In the genomic region with DNA sequence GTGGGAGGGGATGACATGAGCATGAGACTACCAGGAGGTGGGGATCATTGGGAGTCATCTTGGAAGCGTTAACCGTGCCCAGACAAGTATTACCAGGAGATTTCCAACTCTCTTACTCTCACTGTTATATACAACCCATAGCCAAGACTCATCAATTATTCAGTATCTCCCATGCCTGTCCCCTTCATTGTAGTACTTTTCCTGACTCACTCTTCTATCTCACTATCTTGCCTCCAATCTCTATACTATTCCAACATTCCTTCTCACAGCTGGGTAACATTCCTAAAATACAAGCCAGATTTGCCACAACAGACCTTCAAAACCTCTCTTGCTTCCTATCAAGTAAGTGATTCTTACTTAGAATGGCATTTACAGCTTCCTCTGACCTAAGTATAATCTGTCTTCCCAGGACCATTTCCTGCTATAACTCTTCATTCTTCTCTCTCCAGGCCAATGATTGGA, we compare ENCODE assay signal across 15 cellular contexts.
DNase-seq lines count a peak whose midpoint lies in the region; ATAC-seq and TF ChIP-seq lines count a peak whose summit lies in the region.
"Had no signal": no experiment of that assay in that cellular context is flagged by ENCODE, and none has a peak within 500 bp of the region (broad histone marks: within the 10 kb centered on the region; RNA-seq: fewer than 3 reads in every experiment).

No MANE protein-coding gene starts in this region.

- no TSS peak for BruUV-seq in OCI-LY7 (replicated peaks; lab: Mats Ljungman, UMichigan)

- peak overlapping the region; percentile 71 for H3K4me2 ChIP-seq in SK-N-SH
- no peak overlapping the region for H3K4me2 ChIP-seq in OCI-LY7 (ENCODE audit: low read length)
- H3K4me2 ChIP-seq: hepatocyte had no signal

- H2AFZ ChIP-seq in SK-N-SH (ENCODE audit: low read depth) (no peak overlapping the region), OCI-LY7 (ENCODE audit: low read length) (no peak overlapping the region)
- H2AFZ ChIP-seq: hepatocyte had no signal

- peak; percentile 70 to 99 for TF ChIP-seq EP300 in SK-N-SH (IDR thresholded peaks at IDR 0.05; ENCODE audit: borderline replicate concordance in 1 of 2, low read depth in 1 of 2, low read length in 1 of 2)

- H3K9me3 ChIP-seq in SK-N-SH (no peaks in the 10 kb centered on the region), OCI-LY7 (ENCODE audit: low read length) (no peaks in the 10 kb centered on the region)
- H3K9me3 ChIP-seq: tibial artery had no signal

- CTCF ChIA-PET in SK-N-SH (lab: Yijun Ruan, JAX) (no interaction called here), OCI-LY7 (lab: Charles Lee; ENCODE audit: unreplicated experiment) (no interaction called here)

- H3K9ac ChIP-seq in SK-N-SH: peak overlapping the region; percentile 43; the same call in 1 of the 2 replicates

- no peaks in the 10 kb centered on the region for H3K79me2 ChIP-seq in SK-N-SH (ENCODE audit: insufficient read depth)
- H3K79me2 ChIP-seq in OCI-LY7 (ENCODE audit: insufficient read depth, low read depth, low read length): no peaks in the 10 kb centered on the region
- H3K79me2 ChIP-seq: hepatocyte had no signal

- intact Hi-C loops in OCI-LY7 (cut with micrococcal nuclease; ENCODE audit: unreplicated experiment): no loop called here

- H3F3A ChIP-seq in SK-N-SH (replicated peaks; ENCODE audit: insufficient read depth): peaks cover 24% of the 10 kb centered on the region

- peak; percentile 88 for DNase-seq in HCEC 1CT
- DNase-seq in SK-N-SH: no peak
- DNase-seq in fibroblast of mammary gland (ENCODE audit: low read depth): peak; percentile 80
- peak; percentile 67 for DNase-seq in skeletal muscle cell (ENCODE audit: low read depth)
- DNase-seq in superior temporal gyrus (ENCODE audit: extremely low spot score): no peak
- no peak for DNase-seq in OCI-LY7 (ENCODE audit: low spot score)
- DNase-seq: activated T-cell treated with anti-CD3 and anti-CD28 coated beads for 4 hours; DMS 273 treated with DMSO at 0.1 percent for 48 hours; occipital lobe; stimulated activated CD4-positive, alpha-beta T cell treated with anti-CD3 and anti-CD28 coated beads, Interleukin-15, amount 100 ng/mL, for 24 hours; tibial artery had no signal

- TF ChIP-seq CTCF in SK-N-SH (IDR thresholded peaks at IDR 0.05): no peak
- no peak for TF ChIP-seq CTCF in fibroblast of mammary gland (conservative IDR thresholded peaks at IDR 0.05; ENCODE audit: control insufficient read depth, insufficient read depth, low read depth, low read length)
- no peak for TF ChIP-seq CTCF in OCI-LY7 (conservative IDR thresholded peaks at IDR 0.05; ENCODE audit: low read length)

- TF ChIP-seq RAD21 in SK-N-SH (IDR thresholded peaks at IDR 0.05; ENCODE audit: low read length): no peak

- ATAC-seq in GM21576 (IDR thresholded peaks at IDR 0.05; ENCODE audit: unreplicated experiment) (no peak), HG02798 (IDR thresholded peaks at IDR 0.05; ENCODE audit: poor library complexity, unreplicated experiment) (no peak)

- H3K4me1 ChIP-seq in SK-N-SH (ENCODE audit: control insufficient read depth in 1 of 2, insufficient read depth in 2 of 2, low read depth in 1 of 2, low read length in 1 of 2) (peaks cover 0 to 37% of the 10 kb centered on the region in 2 experiments; a peak in 3 of 4 replicates), OCI-LY7 (ENCODE audit: insufficient read depth, low read length, poor library complexity, severe bottlenecking) (no peaks in the 10 kb centered on the region)

- H3K9me2 ChIP-seq in SK-N-SH: no peaks in the 10 kb centered on the region
- H3K9me2 ChIP-seq in OCI-LY7 (ENCODE audit: insufficient read depth, low read length): no peaks in the 10 kb centered on the region

- POLR2A ChIA-PET in SK-N-SH (lab: Yijun Ruan, JAX) (no interaction called here), OCI-LY7 (lab: Charles Lee) (interaction anchor here (0.6 kb wide), 1 partner anchor 176 kb away, joined by 3 read pairs; no protein-coding TSS in a partner anchor)

- no peak overlapping the region for H3K4me3 ChIP-seq in SK-N-SH (ENCODE audit: low read depth in 2 of 2, low read length in 1 of 2)
- no peak overlapping the region for H3K4me3 ChIP-seq in fibroblast of mammary gland (ENCODE audit: control insufficient read depth, low read depth, low read length)
- H3K4me3 ChIP-seq in skeletal muscle cell (ENCODE audit: low read depth, low read length): no peak overlapping the region
- no peak overlapping the region for H3K4me3 ChIP-seq in OCI-LY7 (ENCODE audit: low read depth, low read length, poor library complexity, severe bottlenecking)
- H3K4me3 ChIP-seq: hepatocyte, tibial artery had no signal

- H4K20me1 ChIP-seq in SK-N-SH (ENCODE audit: insufficient read depth) (no peaks in the 10 kb centered on the region), OCI-LY7 (ENCODE audit: insufficient read depth, low read length) (no peaks in the 10 kb centered on the region)

- H3K27ac ChIP-seq in SK-N-SH (ENCODE audit: low read depth in 2 of 2, low read length in 1 of 2): peak overlapping the region; percentile 62 to 98; a peak in 3 of 4 replicates
- H3K27ac ChIP-seq in OCI-LY7 (ENCODE audit: low read depth, low read length, poor library complexity, severe bottlenecking): no peak overlapping the region
- H3K27ac ChIP-seq: hepatocyte, HL-60, tibial artery had no signal

- H3K36me3 ChIP-seq in SK-N-SH (replicated peaks in 1 of 2; ENCODE audit: control insufficient read depth in 1 of 2, insufficient read depth in 2 of 2, low read length in 1 of 2) (no peaks in the 10 kb centered on the region), OCI-LY7 (ENCODE audit: insufficient read depth, low read length) (no peaks in the 10 kb centered on the region)
- H3K36me3 ChIP-seq: tibial artery had no signal

- no peaks in the 10 kb centered on the region for H3K27me3 ChIP-seq in SK-N-SH (ENCODE audit: insufficient read depth)
- H3K27me3 ChIP-seq: hepatocyte, tibial artery had no signal

- WGBS in SK-N-SH (ENCODE audit: low lambda C conversion rate): 11% methylated on average over 2 of the region's 2 CpGs

TF ChIP-seq in SK-N-SH, 30 proteins besides CTCF, POLR2A, EP300 and RAD21 (continues in another document):
- no peak for TF ChIP-seq MXI1 (IDR thresholded peaks at IDR 0.05; ENCODE audit: low read depth, low read length)
- TF ChIP-seq, protein P1, sequence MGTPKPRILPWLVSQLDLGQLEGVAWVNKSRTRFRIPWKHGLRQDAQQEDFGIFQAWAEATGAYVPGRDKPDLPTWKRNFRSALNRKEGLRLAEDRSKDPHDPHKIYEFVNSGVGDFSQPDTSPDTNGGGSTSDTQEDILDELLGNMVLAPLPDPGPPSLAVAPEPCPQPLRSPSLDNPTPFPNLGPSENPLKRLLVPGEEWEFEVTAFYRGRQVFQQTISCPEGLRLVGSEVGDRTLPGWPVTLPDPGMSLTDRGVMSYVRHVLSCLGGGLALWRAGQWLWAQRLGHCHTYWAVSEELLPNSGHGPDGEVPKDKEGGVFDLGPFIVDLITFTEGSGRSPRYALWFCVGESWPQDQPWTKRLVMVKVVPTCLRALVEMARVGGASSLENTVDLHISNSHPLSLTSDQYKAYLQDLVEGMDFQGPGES (IDR thresholded peaks at IDR 0.05; ENCODE audit: low read depth, low read length): no peak
- peak; percentile 86; the same call in 1 of the 2 replicates for TF ChIP-seq MEF2A (IDR thresholded peaks at IDR 0.05; ENCODE audit: borderline replicate concordance, low read depth)
- TF ChIP-seq USF2 (IDR thresholded peaks at IDR 0.05; ENCODE audit: borderline replicate concordance, low read depth, low read length): no peak
- no peak for TF ChIP-seq GABPA (IDR thresholded peaks at IDR 0.05; ENCODE audit: low read depth)
- no peak for TF ChIP-seq CHD2 (IDR thresholded peaks at IDR 0.05; ENCODE audit: low read length, partially characterized antibody)
- TF ChIP-seq TCF12 (IDR thresholded peaks at IDR 0.05): peak; percentile 98
- peak; percentile 88 for TF ChIP-seq RXRA (IDR thresholded peaks at IDR 0.05; ENCODE audit: borderline replicate concordance, low read depth)
- TF ChIP-seq NRF1 (IDR thresholded peaks at IDR 0.05; ENCODE audit: low read depth, low read length): no peak
- 0 out of 2 replicates have a peak, but pooled peaks have one; percentile 35 for TF ChIP-seq ELF1 (IDR thresholded peaks at IDR 0.05)
- no peak for TF ChIP-seq SMC3 (IDR thresholded peaks at IDR 0.05; ENCODE audit: low read depth, low read length)
- TF ChIP-seq YY1 (IDR thresholded peaks at IDR 0.05; ENCODE audit: low read depth): 0 out of 2 replicates have a peak, but pooled peaks have one; percentile 22
- no peak for TF ChIP-seq GATA2 (CRISPR knock-in tag; IDR thresholded peaks at IDR 0.05)
- 0 out of 2 replicates have a peak, but pooled peaks have one; percentile 42 for TF ChIP-seq REST (IDR thresholded peaks at IDR 0.05; ENCODE audit: low read depth, low read length)

Comparison
In these comparisons a context has a peak if more than half of its experiments do, and no peak if none do; other contexts are left out.
1. DNase-seq: peak in HCEC 1CT (single experiment), fibroblast of mammary gland (single experiment) and skeletal muscle cell (single experiment); none in SK-N-SH (single experiment), superior temporal gyrus (single experiment) and OCI-LY7 (single experiment).